19 cellular contexts compared by ENCODE assay signal in the genomic region with DNA sequence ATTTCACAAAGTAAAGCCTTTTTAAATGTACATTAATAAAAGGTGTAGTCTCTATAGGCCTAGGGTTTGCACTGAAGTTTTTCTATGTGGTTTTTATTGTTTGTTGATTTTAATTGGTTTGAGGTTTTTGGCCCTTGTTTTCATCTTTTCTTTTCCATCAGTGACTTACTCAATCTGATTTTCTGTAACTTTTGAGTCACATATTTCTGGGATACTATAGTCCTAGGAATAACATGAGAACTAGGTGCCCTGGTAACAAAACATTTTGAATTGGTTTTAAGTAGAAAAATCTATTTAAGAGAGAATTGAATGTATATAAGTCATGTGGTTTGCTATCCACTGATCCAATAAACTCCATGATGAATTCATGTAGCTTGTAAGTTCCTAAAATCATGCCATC.
DNase-seq lines count a peak whose midpoint lies in the region; TF ChIP-seq lines count a peak whose summit lies in the region.
"Had no signal": no experiment of that assay in that cellular context is flagged by ENCODE, and none has a peak within 500 bp of the region (broad histone marks: within the 10 kb centered on the region; RNA-seq: fewer than 3 reads in every experiment).

No MANE protein-coding gene starts in this region.

- no peak for TF ChIP-seq EP300 in ovary (IDR thresholded peaks at IDR 0.05)

- H2AFZ ChIP-seq in GM23248, result 0 out of 2 replicates have a peak overlapping the region, but pooled peaks have one; percentile 30

- H3K4me3 ChIP-seq in GM23248, result no peak overlapping the region
- no peak overlapping the region for H3K4me3 ChIP-seq in adipocyte (ENCODE audit: low read length)
- H3K4me3 ChIP-seq in choroid plexus epithelial cell (ENCODE audit: low read depth, low read length), result no peak overlapping the region
- no peak overlapping the region for H3K4me3 ChIP-seq in ovary
- H3K4me3 ChIP-seq in prostate gland, result no peak overlapping the region
- H3K4me3 ChIP-seq: BLaER1 treated with 17β-estradiol and CSF1 and Interleukin-3, amounts not matched to agents 10 nM and 100 nM; SJCRH30 had no signal

- no peak overlapping the region for H3K4me2 ChIP-seq in GM23248 (ENCODE audit: unreplicated experiment)
- H3K4me2 ChIP-seq: BLaER1 treated with 17β-estradiol and CSF1 and Interleukin-3, amounts not matched to agents 10 nM and 100 nM had no signal

- no peaks in the 10 kb centered on the region for H4K20me1 ChIP-seq in GM23248 (ENCODE audit: insufficient read depth)
- H4K20me1 ChIP-seq: BLaER1 treated with 17β-estradiol and CSF1 and Interleukin-3, amounts not matched to agents 10 nM and 100 nM had no signal

- no peaks in the 10 kb centered on the region for H3K27me3 ChIP-seq in GM23248 (replicated peaks; ENCODE audit: insufficient read depth)
- H3K27me3 ChIP-seq in adipocyte (replicated peaks; ENCODE audit: control insufficient read depth, insufficient read depth, low read length), result no peaks in the 10 kb centered on the region
- H3K27me3 ChIP-seq in ovary, result no peaks in the 10 kb centered on the region
- H3K27me3 ChIP-seq in prostate gland (replicated peaks; ENCODE audit: insufficient read depth), result no peaks in the 10 kb centered on the region
- H3K27me3 ChIP-seq: BLaER1 treated with 17β-estradiol and CSF1 and Interleukin-3, amounts not matched to agents 10 nM and 100 nM; SJCRH30 had no signal

- TF ChIP-seq CTCF in choroid plexus epithelial cell (conservative IDR thresholded peaks at IDR 0.05; ENCODE audit: low read depth, low read length), result no peak
- TF ChIP-seq CTCF in ovary (IDR thresholded peaks at IDR 0.05), result no peak
- no peak for TF ChIP-seq CTCF in prostate gland (IDR thresholded peaks at IDR 0.05)

- H3K4me1 ChIP-seq in GM23248 (ENCODE audit: insufficient read depth) (peaks cover 37% of the 10 kb centered on the region), adipocyte (ENCODE audit: control insufficient read depth, insufficient read depth, low read length) (peaks cover 8% of the 10 kb centered on the region), ovary (ENCODE audit: insufficient read depth) (no peaks in the 10 kb centered on the region), prostate gland (replicated peaks) (no peaks in the 10 kb centered on the region)
- H3K4me1 ChIP-seq: SJCRH30 had no signal

- peak overlapping the region; percentile 33 for H3K27ac ChIP-seq in GM23248
- H3K27ac ChIP-seq in ovary, result no peak overlapping the region
- H3K27ac ChIP-seq in prostate gland, result no peak overlapping the region
- H3K27ac ChIP-seq: BLaER1 treated with 17β-estradiol and CSF1 and Interleukin-3, amounts not matched to agents 10 nM and 100 nM; SJCRH30 had no signal

- no peaks in the 10 kb centered on the region for H3K79me2 ChIP-seq in GM23248 (ENCODE audit: insufficient read depth)

- DNase-seq in GM23248 (peak; percentile 50), adipocyte (ENCODE audit: low read depth) (peak; percentile 57), choroid plexus epithelial cell (ENCODE audit: low read depth) (peak; percentile 47), iris pigment epithelial cell (ENCODE audit: low read depth) (peak; percentile 54), AML-193 (lab: John Stamatoyannopoulos, UW) (no peak), NCI-H774 (lab: John Stamatoyannopoulos, UW) (no peak), ovary (no peak), prostate gland (ENCODE audit: low spot score) (no peak)
- DNase-seq: CD4-positive, alpha-beta memory T cell; DND-41; GOT3; Kasumi-1; NCI-H1105; NCI-H146; NCI-H2029; NCI-H226; NCI-H524 treated with DMSO at 0.1 percent for 48 hours; SJCRH30 had no signal

- H3F3A ChIP-seq in GM23248 (ENCODE audit: insufficient read depth), result no peaks in the 10 kb centered on the region; the same call in 1 of the 2 replicates

- H3K9me3 ChIP-seq in GM23248 (ENCODE audit: low read depth), result no peaks in the 10 kb centered on the region
- H3K9me3 ChIP-seq in adipocyte (ENCODE audit: control insufficient read depth, low read length), result no peaks in the 10 kb centered on the region
- no peaks in the 10 kb centered on the region for H3K9me3 ChIP-seq in ovary
- H3K9me3 ChIP-seq in prostate gland, result no peaks in the 10 kb centered on the region
- H3K9me3 ChIP-seq: SJCRH30 had no signal

- no peak for TF ChIP-seq POLR2A in ovary (IDR thresholded peaks at IDR 0.05)
- no peak for TF ChIP-seq POLR2A in prostate gland (IDR thresholded peaks at IDR 0.05)

- H3K36me3 ChIP-seq in GM23248 (ENCODE audit: low read depth), result no peaks in the 10 kb centered on the region
- no peaks in the 10 kb centered on the region for H3K36me3 ChIP-seq in adipocyte (ENCODE audit: control insufficient read depth, insufficient read depth, low read length, severe bottlenecking)
- H3K36me3 ChIP-seq in ovary, result no peaks in the 10 kb centered on the region
- H3K36me3 ChIP-seq in prostate gland, result no peaks in the 10 kb centered on the region
- H3K36me3 ChIP-seq: SJCRH30 had no signal

- in situ Hi-C loops in GM23248 (cut with MboI), result no loop called here

- no peak overlapping the region for H3K9ac ChIP-seq in GM23248
- H3K9ac ChIP-seq in adipocyte (ENCODE audit: low read length), result no peak overlapping the region
- H3K9ac ChIP-seq: BLaER1 treated with 17β-estradiol and CSF1 and Interleukin-3, amounts not matched to agents 10 nM and 100 nM had no signal

- no peaks in the 10 kb centered on the region for H3K9me2 ChIP-seq in GM23248 (ENCODE audit: insufficient read depth)

- intact Hi-C loops in ovary (cut with DNase I), result no loop called here
- intact Hi-C loops in prostate gland (cut with DNase I), result no loop called here

Comparison
In these comparisons a context has a peak if more than half of its experiments do, and no peak if none do; other contexts are left out.
1. DNase-seq: peak in GM23248 (single experiment), adipocyte (single experiment), choroid plexus epithelial cell (single experiment) and iris pigment epithelial cell (single experiment); none in AML-193 (0 of 2), NCI-H774 (single experiment), ovary (0 of 5) and prostate gland (single experiment).